ENCODE assay signal across 8 cellular contexts in genomic region chr6:5671162-5671561, GRCh38.
DNase-seq lines count a peak whose midpoint lies in the region; ATAC-seq and TF ChIP-seq lines count a peak whose summit lies in the region.

No MANE protein-coding gene starts in this region.

- intact Hi-C loops in tibial artery (cut with DNase I; ENCODE audit: low total_unique reads) = loop anchor here (10.0 kb wide), 1 partner anchor 334 kb away; the partner anchor contains the start of gene NRN1

- H3K27ac ChIP-seq in HL-60 (replicated peaks) (peak overlapping the region; percentile 76), WERI-Rb-1 (peak overlapping the region; percentile 69), tibial artery (peak overlapping the region; percentile 69 to 77)

- DNase-seq in GDM1 (lab: John Stamatoyannopoulos, UW) = peak; percentile 55
- DNase-seq in HL-60 (ENCODE audit: low read depth in 1 of 2, low spot score in 1 of 2) = peak; percentile 94 to 96
- peak; percentile 88 for DNase-seq in WERI-Rb-1
- peak; percentile 21 for DNase-seq in kidney epithelial cell (ENCODE audit: low read depth)
- no peak for DNase-seq in tibial artery
- DNase-seq in RPMI8226 = no peak

- H3K9me3 ChIP-seq in WERI-Rb-1 (ENCODE audit: severe bottlenecking) (peaks cover under 1% of the 10 kb centered on the region), tibial artery (no peaks in the 10 kb centered on the region)

- ATAC-seq in GM21381 (IDR thresholded peaks at IDR 0.05; ENCODE audit: unreplicated experiment) (no peak), HG03432 (IDR thresholded peaks at IDR 0.05; ENCODE audit: unreplicated experiment) (no peak)

- no peaks in the 10 kb centered on the region for H3K27me3 ChIP-seq in HL-60 (ENCODE audit: insufficient read depth, poor library complexity, severe bottlenecking)
- H3K27me3 ChIP-seq in WERI-Rb-1 (ENCODE audit: insufficient read depth, low read depth, severe bottlenecking) = no peaks in the 10 kb centered on the region
- H3K27me3 ChIP-seq in kidney epithelial cell (ENCODE audit: control insufficient read depth, insufficient read depth, low read length) = no peaks in the 10 kb centered on the region
- H3K27me3 ChIP-seq in tibial artery = no peaks in the 10 kb centered on the region

- H3K36me3 ChIP-seq in WERI-Rb-1 (no peaks in the 10 kb centered on the region), kidney epithelial cell (ENCODE audit: control insufficient read depth, insufficient read depth, low read length) (no peaks in the 10 kb centered on the region), tibial artery (no peaks in the 10 kb centered on the region)

- TF ChIP-seq CTCF in HL-60 (IDR thresholded peaks at IDR 0.05; ENCODE audit: insufficient read depth, low read length) = no peak
- TF ChIP-seq CTCF in WERI-Rb-1 (IDR thresholded peaks at IDR 0.05; ENCODE audit: low read depth, low read length) = no peak
- no peak for TF ChIP-seq CTCF in kidney epithelial cell (IDR thresholded peaks at IDR 0.05; ENCODE audit: insufficient read depth, low read length, poor library complexity, severe bottlenecking)
- TF ChIP-seq CTCF in tibial artery (IDR thresholded peaks at IDR 0.05) = no peak

- H3K4me3 ChIP-seq in HL-60 (replicated peaks; ENCODE audit: insufficient read depth, low read length) (no peak overlapping the region), WERI-Rb-1 (ENCODE audit: low read depth, low read length) (peak overlapping the region; percentile 7), kidney epithelial cell (ENCODE audit: low read depth, low read length) (no peak overlapping the region), tibial artery (no peak overlapping the region)

- H3K4me1 ChIP-seq in tibial artery = peaks cover 0 to 44% (median 12%) of the 10 kb centered on the region in 4 donors

Comparison
In these comparisons a context has a peak if more than half of its experiments do, and no peak if none do; other contexts are left out.
1. DNase-seq: peak in GDM1 (single experiment), HL-60 (2 of 2), WERI-Rb-1 (single experiment) and kidney epithelial cell (single experiment); none in tibial artery (0 of 2) and RPMI8226 (single experiment).
2. Peak in every context shown above with its lines, with median percentiles within 50 percentile points of each other: H3K27ac ChIP-seq.